ENCODE assay signal across 27 cellular contexts in the genomic region with DNA sequence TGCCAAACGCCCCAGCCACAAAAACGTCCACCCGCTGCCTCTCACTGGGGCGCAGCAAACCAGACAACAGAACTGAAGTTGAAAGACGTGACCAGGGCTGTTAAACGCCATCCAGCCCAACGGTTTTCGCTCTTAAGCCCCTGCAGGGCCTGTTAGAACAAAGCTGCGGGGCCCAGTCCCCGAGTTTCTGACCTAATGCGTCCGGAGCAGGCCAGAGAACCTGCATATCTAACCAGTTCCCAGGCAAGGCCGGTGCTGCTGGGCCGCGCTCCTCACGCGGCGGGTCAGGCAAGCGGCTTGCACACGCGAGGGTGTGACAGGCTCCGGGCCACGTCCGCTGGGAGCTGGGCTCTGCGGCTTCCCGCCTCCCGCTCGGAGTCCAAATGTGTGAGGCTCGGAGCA.
A peak's percentile ranks its signal among the peaks of the same experiment; 100 is the strongest.
DNase-seq lines count a peak whose midpoint lies in the region; ATAC-seq and TF ChIP-seq lines count a peak whose summit lies in the region.
"Had no signal": no experiment of that assay in that cellular context is flagged by ENCODE, and none has a peak within 500 bp of the region (broad histone marks: within the 10 kb centered on the region; RNA-seq: fewer than 3 reads in every experiment).

No MANE protein-coding gene starts in this region.

- H3K27me3 Mint-ChIP-seq in GM23338 (ENCODE audit: insufficient read depth, low read depth, poor library complexity) (peaks cover 11% of the 10 kb centered on the region), endodermal cell (ENCODE audit: insufficient read depth) (peaks cover 2% of the 10 kb centered on the region)

- H3K4me2 ChIP-seq in GM23338: 0 out of 2 replicates have a peak overlapping the region, but pooled peaks have one; percentile 59
- peak overlapping the region; percentile 65 for H3K4me2 ChIP-seq in OCI-LY1 (ENCODE audit: low read length)

- TF ChIP-seq CTCF in GM23338 (conservative IDR thresholded peaks at IDR 0.05; ENCODE audit: low read depth in 2 of 2): no peak
- TF ChIP-seq CTCF in OCI-LY1 (IDR thresholded peaks at IDR 0.05; ENCODE audit: low read length): no peak
- TF ChIP-seq CTCF in endodermal cell (conservative IDR thresholded peaks at IDR 0.05): no peak
- no peak for TF ChIP-seq CTCF in GM10248 (IDR thresholded peaks at IDR 0.05; ENCODE audit: control extremely low read depth, extremely low read depth, low read depth, missing control alignments)

- no peaks in the 10 kb centered on the region for H4K20me1 ChIP-seq in GM23338 (replicated peaks; ENCODE audit: insufficient read depth)
- no peaks in the 10 kb centered on the region for H4K20me1 ChIP-seq in OCI-LY1 (ENCODE audit: insufficient read depth, low read length)

- intact Hi-C loops in sciatic nerve (cut with DNase I): no loop called here

- H3K4me3 Mint-ChIP-seq in GM23338 (no peak overlapping the region), endodermal cell (no peak overlapping the region)
- H3K4me3 Mint-ChIP-seq: activated naive CD8-positive, alpha-beta T cell; naive thymus-derived CD4-positive, alpha-beta T cell; T-helper 2 cell treated with Interferon-gamma antibody and Interleukin-4, amounts not matched to agents 5 μg/mL and 100 μg/mL, for 36 hours had no signal

- H3K9me3 Mint-ChIP-seq in GM23338: peaks cover 69% of the 10 kb centered on the region
- H3K9me3 Mint-ChIP-seq in endodermal cell: peaks cover 5% of the 10 kb centered on the region
- H3K9me3 Mint-ChIP-seq: T-helper 2 cell treated with Interferon-gamma antibody and Interleukin-4, amounts not matched to agents 5 μg/mL and 100 μg/mL, for 36 hours had no signal

- H3K79me2 ChIP-seq in GM23338 (replicated peaks; ENCODE audit: insufficient read depth) (no peaks in the 10 kb centered on the region), OCI-LY1 (ENCODE audit: insufficient read depth, low read length) (no peaks in the 10 kb centered on the region)

- H3K4me3 ChIP-seq in GM23338: no peak overlapping the region
- peak overlapping the region; percentile 40 for H3K4me3 ChIP-seq in OCI-LY1 (ENCODE audit: low read depth, low read length, poor library complexity, severe bottlenecking)
- no peak overlapping the region for H3K4me3 ChIP-seq in endodermal cell (ENCODE audit: low read length)
- no peak overlapping the region for H3K4me3 ChIP-seq in HAP-1
- H3K4me3 ChIP-seq: ascending aorta, stomach, tibial nerve had no signal

- peak overlapping the region; percentile 72 for H3K9ac ChIP-seq in OCI-LY1 (ENCODE audit: low read length)
- H3K9ac ChIP-seq in endodermal cell (ENCODE audit: extremely low read depth, low read length, poor library complexity, severe bottlenecking): no peak overlapping the region

- no peak overlapping the region for H3K27ac Mint-ChIP-seq in GM23338
- H3K27ac Mint-ChIP-seq in endodermal cell: no peak overlapping the region
- H3K27ac Mint-ChIP-seq: activated naive CD8-positive, alpha-beta T cell; naive thymus-derived CD4-positive, alpha-beta T cell; T-helper 2 cell treated with Interferon-gamma antibody and Interleukin-4, amounts not matched to agents 5 μg/mL and 100 μg/mL, for 36 hours had no signal

- H3K9me2 ChIP-seq in GM23338 (ENCODE audit: insufficient read depth): no peaks in the 10 kb centered on the region
- H3K9me2 ChIP-seq in OCI-LY1 (ENCODE audit: low read depth, low read length): no peaks in the 10 kb centered on the region

- H3K27me3 ChIP-seq in GM23338 (ENCODE audit: insufficient read depth): no peaks in the 10 kb centered on the region
- H3K27me3 ChIP-seq in OCI-LY1 (ENCODE audit: insufficient read depth, low read length): no peaks in the 10 kb centered on the region
- no peaks in the 10 kb centered on the region for H3K27me3 ChIP-seq in endodermal cell (ENCODE audit: control insufficient read depth, insufficient read depth, low read length, poor library complexity, severe bottlenecking)
- H3K27me3 ChIP-seq in HAP-1 (ENCODE audit: low read depth): no peaks in the 10 kb centered on the region
- H3K27me3 ChIP-seq: ascending aorta had no signal

- H3K4me1 Mint-ChIP-seq in GM23338 (peaks cover 15% of the 10 kb centered on the region), endodermal cell (peaks cover 2% of the 10 kb centered on the region)

- H3K36me3 ChIP-seq in GM23338 (ENCODE audit: insufficient read depth) (no peaks in the 10 kb centered on the region), OCI-LY1 (ENCODE audit: insufficient read depth, low read length) (no peaks in the 10 kb centered on the region; the same call in 1 of the 2 replicates), endodermal cell (ENCODE audit: control insufficient read depth, insufficient read depth, low read length) (no peaks in the 10 kb centered on the region), HAP-1 (replicated peaks) (no peaks in the 10 kb centered on the region)
- H3K36me3 ChIP-seq: ascending aorta, stomach, tibial nerve had no signal

- H2AFZ ChIP-seq in GM23338: peak overlapping the region; percentile 49; the same call in 1 of the 2 replicates
- peak overlapping the region; percentile 38; the same call in 1 of the 2 replicates for H2AFZ ChIP-seq in OCI-LY1 (ENCODE audit: low read length)

- peaks cover 12% of the 10 kb centered on the region for H3K36me3 Mint-ChIP-seq in GM23338 (ENCODE audit: low read depth)
- no peaks in the 10 kb centered on the region for H3K36me3 Mint-ChIP-seq in endodermal cell (ENCODE audit: low read depth)
- H3K36me3 Mint-ChIP-seq: activated naive CD8-positive, alpha-beta T cell; naive thymus-derived CD4-positive, alpha-beta T cell had no signal

- POLR2A ChIA-PET in GM10248 (lab: Yijun Ruan, JAX): no interaction called here

- H3K9me3 ChIP-seq in OCI-LY1 (ENCODE audit: low read length) (peaks cover 7% of the 10 kb centered on the region), endodermal cell (ENCODE audit: control insufficient read depth, low read length) (peaks cover 74% of the 10 kb centered on the region), HAP-1 (no peaks in the 10 kb centered on the region)
- H3K9me3 ChIP-seq: ascending aorta had no signal

- peak; percentile 74 for ATAC-seq in GM23338
- ATAC-seq in sciatic nerve: peak; percentile 38
- no peak for ATAC-seq in HG03175 (IDR thresholded peaks at IDR 0.05; ENCODE audit: unreplicated experiment)
- ATAC-seq: naive thymus-derived CD4-positive, alpha-beta T cell had no signal

- H3K27ac ChIP-seq in GM23338 (ENCODE audit: low read depth): peak overlapping the region; percentile 52; the same call in 1 of the 2 replicates
- H3K27ac ChIP-seq in OCI-LY1 (ENCODE audit: low read depth, low read length, poor library complexity, severe bottlenecking): peak overlapping the region; percentile 98
- no peak overlapping the region for H3K27ac ChIP-seq in endodermal cell (ENCODE audit: low read depth, low read length)
- H3K27ac ChIP-seq: ascending aorta, stomach, tibial nerve had no signal

- CTCF ChIA-PET in GM10248 (lab: Yijun Ruan, JAX): no interaction called here

- 85 to 88% methylated on average over 26 to 29 of the region's 29 CpGs for WGBS in endodermal cell (ENCODE audit: insufficient coverage in 1 of 2, insufficient read length in 1 of 2), 2 experiments

- H3F3A ChIP-seq in GM23338 (replicated peaks; ENCODE audit: low read depth): 0 out of 2 replicates have a peak, but pooled peaks cover 10% of the 10 kb centered on the region
- H3F3A ChIP-seq in OCI-LY1 (ENCODE audit: insufficient read depth, low read length): peaks cover 16% of the 10 kb centered on the region

- peak; percentile 71 for DNase-seq in GM23338 (ENCODE audit: low spot score)
- DNase-seq in endodermal cell: peak; percentile 69
- no peak for DNase-seq in sciatic nerve (ENCODE audit: low spot score)
- DNase-seq in GM10248 (ENCODE audit: extremely low spot score): no peak
- DNase-seq in HAP-1 (ENCODE audit: low spot score in 2 of 2): no peak
- DNase-seq: activated CD4-positive, alpha-beta T cell treated with anti-CD3 and anti-CD28 coated beads for 4 hours; activated CD8-positive, alpha-beta memory T cell treated with anti-CD3 and anti-CD28 coated beads for 24 hours; activated effector memory CD4-positive, alpha-beta T cell treated with Interleukin-2 at 50 U/mL for 16 hours; Calu3; cerebellar nuclear complex; dorsolateral prefrontal cortex; IMR-90; midbrain; naive thymus-derived CD4-positive, alpha-beta T cell; NCI-H1092 treated with DMSO at 0.1 percent for 48 hours; NCI-H1930; NCI-H2227 treated with DMSO at 0.1 percent for 48 hours; NCI-H748 treated with DMSO at 0.1 percent for 48 hours; RPMI8226; stimulated activated CD4-positive, alpha-beta T cell treated with anti-CD3 and anti-CD28 coated beads, Interleukin-2, amount 100 ng/mL, for 24 hours; stomach had no signal

- H3K4me1 ChIP-seq in GM23338 (ENCODE audit: insufficient read depth) (peaks cover 27% of the 10 kb centered on the region), OCI-LY1 (ENCODE audit: insufficient read depth, low read length, severe bottlenecking) (peaks cover 54% of the 10 kb centered on the region), endodermal cell (ENCODE audit: control insufficient read depth, insufficient read depth, low read length) (no peaks in the 10 kb centered on the region), HAP-1 (no peaks in the 10 kb centered on the region)
- H3K4me1 ChIP-seq: ascending aorta had no signal

- in situ Hi-C loops in HAP-1 (cut with MboI; ENCODE audit: low sequenced_read_pairs): no loop called here

TF ChIP-seq in GM23338, 12 proteins besides CTCF, POLR2A, EP300 and RAD21 (continues in another document):
- TF ChIP-seq EZH2 (IDR thresholded peaks at IDR 0.05; ENCODE audit: low read depth, unreplicated experiment): no peak
- TF ChIP-seq STAT1 (IDR thresholded peaks at IDR 0.05; ENCODE audit: unreplicated experiment): no peak
- no peak for TF ChIP-seq EZH2phosphoT487 (IDR thresholded peaks at IDR 0.05; ENCODE audit: unreplicated experiment)

Comparison
In these comparisons a context has a peak if more than half of its experiments do, and no peak if none do; other contexts are left out.
1. DNase-seq: peak in GM23338 (single experiment) and endodermal cell (single experiment); none in sciatic nerve (single experiment), GM10248 (single experiment) and HAP-1 (0 of 2).